1 cellular context compared by ENCODE assay signal in the genomic region with DNA sequence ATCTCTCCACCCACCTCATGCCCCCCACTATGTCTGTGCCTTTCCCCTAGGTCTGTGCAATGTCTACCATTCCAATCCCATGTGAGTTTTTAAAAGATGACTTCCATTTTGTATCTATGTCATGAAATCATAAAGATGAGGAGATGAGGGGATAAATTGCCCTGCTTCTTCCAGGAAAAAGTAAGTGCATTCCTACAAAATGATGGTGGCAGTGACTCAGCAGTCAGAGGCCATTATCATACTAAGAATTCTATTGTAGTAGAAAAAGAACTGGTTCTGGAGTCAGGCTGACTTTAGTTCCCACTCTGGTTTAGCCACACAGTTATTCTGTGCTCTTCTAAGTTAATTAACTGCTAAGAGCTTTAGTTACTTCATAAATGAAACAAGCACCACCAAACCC.
TF ChIP-seq lines count a peak whose summit lies in the region.

No MANE protein-coding gene starts in this region.

TF ChIP-seq in H1, 55 proteins besides CTCF, POLR2A, EP300 and RAD21 (continued from another document):
- TF ChIP-seq YY1 (IDR thresholded peaks at IDR 0.05; ENCODE audit: low read depth, low read length), result no peak
- TF ChIP-seq SP2 (IDR thresholded peaks at IDR 0.05; ENCODE audit: low read length), result no peak
- no peak for TF ChIP-seq BRCA1 (IDR thresholded peaks at IDR 0.05; ENCODE audit: low read depth, low read length)
